In genomic region chr7:74544706-74545469, GRCh38 we compare ENCODE assay signal across 9 cellular contexts.
DNase-seq lines count a peak whose midpoint lies in the region; ATAC-seq and TF ChIP-seq lines count a peak whose summit lies in the region.
"Had no signal": no experiment of that assay in that cellular context is flagged by ENCODE, and none has a peak within 500 bp of the region (broad histone marks: within the 10 kb centered on the region; RNA-seq: fewer than 3 reads in every experiment).

No MANE protein-coding gene starts in this region.

- H3K4me3 Mint-ChIP-seq in activated T-helper 17 cell treated with anti-CD3 and anti-CD28 coated beads, Interleukin-2, amount 50 U/mL, for 72 hours, result no peak overlapping the region
- H3K4me3 Mint-ChIP-seq: dendritic cell treated with granulocyte-macrophage colony-stimulating factor and Interleukin-4, amounts not matched to agents 40 ng/mL and 50 ng/mL, for 4 days had no signal

- no peaks in the 10 kb centered on the region for H3K4me1 Mint-ChIP-seq in activated T-helper 17 cell treated with anti-CD3 and anti-CD28 coated beads, Interleukin-2, amount 50 U/mL, for 72 hours

- peak in 1 of 2 donors; percentile 22 for TF ChIP-seq CTCF in suprapubic skin (IDR thresholded peaks at IDR 0.05)

- no peaks in the 10 kb centered on the region for H3K9me3 Mint-ChIP-seq in activated T-helper 17 cell treated with anti-CD3 and anti-CD28 coated beads, Interleukin-2, amount 50 U/mL, for 72 hours

- H3K36me3 ChIP-seq in suprapubic skin, result peaks cover 44% of the 10 kb centered on the region

- H3K27ac Mint-ChIP-seq in activated T-helper 17 cell treated with anti-CD3 and anti-CD28 coated beads, Interleukin-2, amount 50 U/mL, for 72 hours, result no peak overlapping the region
- H3K27ac Mint-ChIP-seq: dendritic cell treated with granulocyte-macrophage colony-stimulating factor and Interleukin-4, amounts not matched to agents 40 ng/mL and 50 ng/mL, for 4 days had no signal

- H3K36me3 Mint-ChIP-seq in activated T-helper 17 cell treated with anti-CD3 and anti-CD28 coated beads, Interleukin-2, amount 50 U/mL, for 72 hours (ENCODE audit: low read depth), result no peaks in the 10 kb centered on the region

- H3K27me3 ChIP-seq in suprapubic skin, result no peaks in the 10 kb centered on the region

- ATAC-seq in activated T-helper 17 cell treated with anti-CD3 and anti-CD28 coated beads, Interleukin-2, amount 50 U/mL, for 72 hours (replicated peaks), result peak; percentile 65
- ATAC-seq in HG03439 (IDR thresholded peaks at IDR 0.05; ENCODE audit: unreplicated experiment) (no peak), GM21526 (IDR thresholded peaks at IDR 0.05; ENCODE audit: low FRiP score, unreplicated experiment) (no peak)

- H3K27ac ChIP-seq in suprapubic skin, result peak overlapping the region; percentile 27

- H3K4me3 ChIP-seq in suprapubic skin, result no peak overlapping the region

- WGBS in suprapubic skin, result 80% methylated on average over 11 of the region's 12 CpGs

- no peak for TF ChIP-seq EP300 in suprapubic skin (IDR thresholded peaks at IDR 0.05)

- H3K9me3 ChIP-seq in suprapubic skin, result no peaks in the 10 kb centered on the region

- H3K4me1 ChIP-seq in suprapubic skin, result peaks cover 5% of the 10 kb centered on the region

- no peak for TF ChIP-seq POLR2A in suprapubic skin (IDR thresholded peaks at IDR 0.05)

- no peaks in the 10 kb centered on the region for H3K27me3 Mint-ChIP-seq in activated T-helper 17 cell treated with anti-CD3 and anti-CD28 coated beads, Interleukin-2, amount 50 U/mL, for 72 hours
- H3K27me3 Mint-ChIP-seq: dendritic cell treated with granulocyte-macrophage colony-stimulating factor and Interleukin-4, amounts not matched to agents 40 ng/mL and 50 ng/mL, for 4 days had no signal

- peak; percentile 66 for DNase-seq in activated effector memory CD4-positive, alpha-beta T cell treated with anti-CD3 and anti-CD28 coated beads, Interleukin-2, amount 50 U/mL, for 16 hours
- DNase-seq in activated effector memory CD4-positive, alpha-beta T cell treated with Interleukin-2 at 50 U/mL for 16 hours, result no peak
- DNase-seq in NCI-H187 treated with DMSO at 0.1 percent for 48 hours (lab: John Stamatoyannopoulos, UW) (peak; percentile 18), iPS-NIHi7 (ENCODE audit: extremely low spot score) (peak; percentile 85), suprapubic skin (ENCODE audit: low spot score in 2 of 2) (no peak)

Comparison
In these comparisons a context has a peak if more than half of its experiments do, and no peak if none do; other contexts are left out.
1. DNase-seq: peak in activated effector memory CD4-positive, alpha-beta T cell treated with anti-CD3 and anti-CD28 coated beads, Interleukin-2, amount 50 U/mL, for 16 hours (single experiment), NCI-H187 treated with DMSO at 0.1 percent for 48 hours (single experiment) and iPS-NIHi7 (single experiment); none in activated effector memory CD4-positive, alpha-beta T cell treated with Interleukin-2 at 50 U/mL for 16 hours (single experiment) and suprapubic skin (0 of 2).